20 cellular contexts compared by ENCODE assay signal in the genomic region with DNA sequence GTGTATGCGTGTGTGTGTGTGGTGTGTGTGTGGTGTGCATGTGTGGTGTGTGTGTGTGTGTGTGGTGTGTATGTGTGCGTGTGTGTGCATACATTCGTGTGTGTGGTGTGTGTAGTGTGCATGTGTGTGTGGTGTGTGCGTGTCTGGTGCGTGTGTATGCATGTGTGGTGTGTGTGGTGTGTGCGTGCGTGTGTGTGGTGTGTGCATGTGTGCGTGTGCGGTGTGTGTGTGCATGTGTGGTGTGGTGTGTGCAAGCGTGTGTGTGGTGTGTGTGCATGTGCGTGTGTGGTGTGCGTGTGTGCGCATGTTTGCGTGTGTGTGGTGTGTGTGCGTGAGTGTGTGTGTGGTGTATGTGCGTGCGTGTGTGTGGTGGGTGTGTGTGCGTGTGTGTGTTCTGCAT.
DNase-seq lines count a peak whose midpoint lies in the region; ATAC-seq, FAIRE-seq and TF ChIP-seq lines count a peak whose summit lies in the region.
"Had no signal": no experiment of that assay in that cellular context is flagged by ENCODE, and none has a peak within 500 bp of the region (broad histone marks: within the 10 kb centered on the region; RNA-seq: fewer than 3 reads in every experiment).

No MANE protein-coding gene starts in this region.

- no peak overlapping the region for H2BK5ac ChIP-seq in mesenchymal stem cell (ENCODE audit: low read depth, low read length, poor library complexity, severe bottlenecking)

- H3K18ac ChIP-seq in mesenchymal stem cell (ENCODE audit: low read depth in 1 of 2, low read length in 2 of 2) = no peak overlapping the region

- POLR2A ChIA-PET in HEK293 (lab: Yijun Ruan, JAX) (no interaction called here), WTC11 (lab: Charles Lee) (no interaction called here), MCF 10A (lab: Yijun Ruan, JAX) (no interaction called here)
- POLR2A ChIA-PET in CD8-positive, alpha-beta T cell (lab: Charles Lee) = no interaction called here

- H3K23ac ChIP-seq in mesenchymal stem cell (ENCODE audit: low read length in 2 of 2) = no peak overlapping the region

- H3K9ac ChIP-seq in mesenchymal stem cell (ENCODE audit: low read length) = no peak overlapping the region

- H2BK12ac ChIP-seq in mesenchymal stem cell (ENCODE audit: low read length in 2 of 2) = no peak overlapping the region

- no peak for DNase-seq in WTC11 (ENCODE audit: low spot score)
- no peak for DNase-seq in mesenchymal stem cell
- no peak for DNase-seq in urothelium cell line (ENCODE audit: low spot score)
- no peak for DNase-seq in COLO829 (ENCODE audit: low spot score)
- DNase-seq in CD8-positive, alpha-beta T cell = no peak
- no peak for DNase-seq in MCF 10A (ENCODE audit: unreplicated experiment)
- DNase-seq: BE2C; Caco-2; CD4-positive, alpha-beta memory T cell; DND-41; GDM1; Kasumi-1; KBM-7 had no signal

- no peak overlapping the region for H3K4me2 ChIP-seq in mesenchymal stem cell (ENCODE audit: low read length, poor library complexity, severe bottlenecking)
- H3K4me2 ChIP-seq: A549, GM23338 had no signal

- H3K27me3 Mint-ChIP-seq in WTC11 (ENCODE audit: low read depth) (no peaks in the 10 kb centered on the region), MCF 10A (ENCODE audit: insufficient read depth, unreplicated experiment) (peaks cover 12% of the 10 kb centered on the region)
- peaks cover 5% of the 10 kb centered on the region for H3K27me3 Mint-ChIP-seq in CD8-positive, alpha-beta T cell (ENCODE audit: low read depth)

- no peak overlapping the region for H3K4me3 Mint-ChIP-seq in WTC11
- H3K4me3 Mint-ChIP-seq in CD8-positive, alpha-beta T cell = no peak overlapping the region
- no peak overlapping the region for H3K4me3 Mint-ChIP-seq in MCF 10A (ENCODE audit: unreplicated experiment)
- H3K4me3 Mint-ChIP-seq: CD4-positive, alpha-beta memory T cell; GM23338 had no signal

- ATAC-seq in WTC11 (no peak), GM21423 (IDR thresholded peaks at IDR 0.05; ENCODE audit: unreplicated experiment) (no peak)
- ATAC-seq in CD8-positive, alpha-beta T cell = no peak
- ATAC-seq: A549, GM23338 had no signal

- H3K27ac ChIP-seq in HEK293 (ENCODE audit: extremely low read depth, low read depth, low read length) (no peak overlapping the region), mesenchymal stem cell (ENCODE audit: low read length, poor library complexity, severe bottlenecking) (no peak overlapping the region)
- H3K27ac ChIP-seq in CD8-positive, alpha-beta T cell (ENCODE audit: low read depth, low read length) = no peak overlapping the region
- H3K27ac ChIP-seq: A549, C4-2B had no signal

- peak overlapping the region; percentile 44 for H4K91ac ChIP-seq in mesenchymal stem cell (ENCODE audit: low read length)

- intact Hi-C loops in CD8-positive, alpha-beta T cell (cut with DNase I, micrococcal nuclease) = no loop called here
- intact Hi-C loops in MCF 10A (cut with micrococcal nuclease) = no loop called here

- no peak overlapping the region for H2AFZ ChIP-seq in mesenchymal stem cell (ENCODE audit: low read depth, low read length)
- H2AFZ ChIP-seq: GM23338 had no signal

- no peak overlapping the region for H2AK5ac ChIP-seq in mesenchymal stem cell (ENCODE audit: low read length, severe bottlenecking)

- no TSS peak for BruUV-seq in MCF 10A (replicated peaks; lab: Mats Ljungman, UMichigan)

- H3K79me1 ChIP-seq in mesenchymal stem cell (replicated peaks; ENCODE audit: low read length, poor library complexity, severe bottlenecking) = no peaks in the 10 kb centered on the region

- no peaks in the 10 kb centered on the region for H3K27me3 ChIP-seq in mesenchymal stem cell (ENCODE audit: control insufficient read depth in 1 of 2, insufficient read depth in 1 of 2, low read length in 2 of 2)
- no peaks in the 10 kb centered on the region for H3K27me3 ChIP-seq in CD8-positive, alpha-beta T cell (ENCODE audit: insufficient read depth, low read length)
- H3K27me3 ChIP-seq: BE2C had no signal

- H3K4ac ChIP-seq in mesenchymal stem cell (ENCODE audit: low read depth in 1 of 2, low read length in 2 of 2) = no peak overlapping the region

- H3K9me3 Mint-ChIP-seq in WTC11 = peaks cover 20% of the 10 kb centered on the region
- H3K9me3 Mint-ChIP-seq in CD8-positive, alpha-beta T cell = peaks cover 4% of the 10 kb centered on the region
- no peaks in the 10 kb centered on the region for H3K9me3 Mint-ChIP-seq in MCF 10A (ENCODE audit: unreplicated experiment)
- H3K9me3 Mint-ChIP-seq: GM23338 had no signal

- H4K8ac ChIP-seq in mesenchymal stem cell (ENCODE audit: low read length) = no peak overlapping the region

- H3K14ac ChIP-seq in mesenchymal stem cell (ENCODE audit: low read length in 2 of 2) = peak overlapping the region in 1 of 2 experiments; percentile 57

- CTCF ChIA-PET in HEK293 (lab: Yijun Ruan, JAX) (no interaction called here), WTC11 (lab: Charles Lee) (no interaction called here), MCF 10A (lab: Yijun Ruan, JAX) (no interaction called here)
- CTCF ChIA-PET in CD8-positive, alpha-beta T cell (lab: Charles Lee) = no interaction called here

- H3K36me3 ChIP-seq in HEK293 (ENCODE audit: control insufficient read depth in 2 of 2, insufficient read depth in 1 of 2, low read length in 2 of 2) = no peaks in the 10 kb centered on the region
- peaks cover 0 to 3% of the 10 kb centered on the region in 2 experiments for H3K36me3 ChIP-seq in mesenchymal stem cell (ENCODE audit: control insufficient read depth in 1 of 2, insufficient read depth in 2 of 2, low read depth in 1 of 2, low read length in 2 of 2)
- H3K36me3 ChIP-seq in CD8-positive, alpha-beta T cell (ENCODE audit: insufficient read depth, low read length) = no peaks in the 10 kb centered on the region
- H3K36me3 ChIP-seq: BE2C, HAP-1 had no signal

- H3K4me1 ChIP-seq in HEK293 (ENCODE audit: control insufficient read depth, insufficient read depth, low read length) (no peaks in the 10 kb centered on the region), mesenchymal stem cell (ENCODE audit: control insufficient read depth, insufficient read depth, low read depth, low read length) (peaks cover 4% of the 10 kb centered on the region)
- H3K4me1 ChIP-seq in CD8-positive, alpha-beta T cell (ENCODE audit: insufficient read depth, low read length) = no peaks in the 10 kb centered on the region
- H3K4me1 ChIP-seq: A549, BE2C, Caco-2, HAP-1 had no signal

- H3K27ac Mint-ChIP-seq in WTC11 (no peak overlapping the region), MCF 10A (ENCODE audit: low read depth, unreplicated experiment) (no peak overlapping the region)
- H3K27ac Mint-ChIP-seq in CD8-positive, alpha-beta T cell = no peak overlapping the region
- H3K27ac Mint-ChIP-seq: CD4-positive, alpha-beta memory T cell; GM23338 had no signal

- WGBS in mesenchymal stem cell = 94% methylated on average over 11 of the region's 18 CpGs

- H2BK120ac ChIP-seq in mesenchymal stem cell (ENCODE audit: low read depth, low read length) = no peak overlapping the region

- FAIRE-seq in urothelium cell line (lab: Jason Lieb, UNC) = peak; percentile 97
- FAIRE-seq: A549, GM18507 had no signal

- H3K36me3 Mint-ChIP-seq in WTC11 = peaks cover 6% of the 10 kb centered on the region
- H3K36me3 Mint-ChIP-seq in CD8-positive, alpha-beta T cell = no peaks in the 10 kb centered on the region
- no peaks in the 10 kb centered on the region for H3K36me3 Mint-ChIP-seq in MCF 10A (ENCODE audit: insufficient read depth, unreplicated experiment)
- H3K36me3 Mint-ChIP-seq: CD4-positive, alpha-beta memory T cell had no signal

- no peak overlapping the region for H3K4me3 ChIP-seq in HEK293 (ENCODE audit: low read depth, low read length)
- H3K4me3 ChIP-seq in mesenchymal stem cell (ENCODE audit: insufficient read depth in 1 of 2, low read depth in 1 of 2, low read length in 2 of 2) = no peak overlapping the region
- H3K4me3 ChIP-seq in CD8-positive, alpha-beta T cell (ENCODE audit: low read depth, low read length) = no peak overlapping the region
- H3K4me3 ChIP-seq: A549, GM23338, HAP-1 had no signal

- H2BK15ac ChIP-seq in mesenchymal stem cell (ENCODE audit: low read depth, poor library complexity, severe bottlenecking) = no peak overlapping the region

- H3K9me3 ChIP-seq in HEK293 (ENCODE audit: control insufficient read depth, insufficient read depth, low read depth, low read length) (no peaks in the 10 kb centered on the region), mesenchymal stem cell (ENCODE audit: control insufficient read depth, low read length) (no peaks in the 10 kb centered on the region)
- peaks cover 4% of the 10 kb centered on the region for H3K9me3 ChIP-seq in CD8-positive, alpha-beta T cell (ENCODE audit: low read length)
- H3K9me3 ChIP-seq: A549, BE2C, Caco-2, HAP-1 had no signal

- TF ChIP-seq CTCF in HEK293 (tag by site-specific recombination; IDR thresholded peaks at IDR 0.05) (no peak), WTC11 (IDR thresholded peaks at IDR 0.05) (no peak), MCF 10A (IDR thresholded peaks at IDR 0.05; ENCODE audit: unreplicated experiment) (no peak)
- TF ChIP-seq CTCF in CD8-positive, alpha-beta T cell (IDR thresholded peaks at IDR 0.05) = no peak

- H3K4me1 Mint-ChIP-seq in WTC11 (peaks cover 6% of the 10 kb centered on the region), MCF 10A (ENCODE audit: insufficient read depth, unreplicated experiment) (no peaks in the 10 kb centered on the region)
- no peaks in the 10 kb centered on the region for H3K4me1 Mint-ChIP-seq in CD8-positive, alpha-beta T cell (ENCODE audit: low read depth)
- H3K4me1 Mint-ChIP-seq: CD4-positive, alpha-beta memory T cell had no signal

TF ChIP-seq in HEK293, 187 proteins besides CTCF, POLR2A, EP300 and RAD21 (continues in another document):
- no peak for TF ChIP-seq ZNF521 (tag by site-specific recombination; IDR thresholded peaks at IDR 0.05)

TF ChIP-seq in WTC11, 78 proteins besides CTCF, POLR2A, EP300 and RAD21:
- no peak for TF ChIP-seq ZNF121 (CRISPR knock-in tag; IDR thresholded peaks at IDR 0.05)
- peak; percentile 68 for TF ChIP-seq NFE2L1 (CRISPR knock-in tag; IDR thresholded peaks at IDR 0.05)
- TF ChIP-seq, protein P1, sequence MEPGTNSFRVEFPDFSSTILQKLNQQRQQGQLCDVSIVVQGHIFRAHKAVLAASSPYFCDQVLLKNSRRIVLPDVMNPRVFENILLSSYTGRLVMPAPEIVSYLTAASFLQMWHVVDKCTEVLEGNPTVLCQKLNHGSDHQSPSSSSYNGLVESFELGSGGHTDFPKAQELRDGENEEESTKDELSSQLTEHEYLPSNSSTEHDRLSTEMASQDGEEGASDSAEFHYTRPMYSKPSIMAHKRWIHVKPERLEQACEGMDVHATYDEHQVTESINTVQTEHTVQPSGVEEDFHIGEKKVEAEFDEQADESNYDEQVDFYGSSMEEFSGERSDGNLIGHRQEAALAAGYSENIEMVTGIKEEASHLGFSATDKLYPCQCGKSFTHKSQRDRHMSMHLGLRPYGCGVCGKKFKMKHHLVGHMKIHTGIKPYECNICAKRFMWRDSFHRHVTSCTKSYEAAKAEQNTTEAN (CRISPR knock-in tag; IDR thresholded peaks at IDR 0.05) = 0 out of 2 replicates have a peak, but pooled peaks have one; percentile 37
